ENCODE assay signal across 1 cellular context in the genomic region with DNA sequence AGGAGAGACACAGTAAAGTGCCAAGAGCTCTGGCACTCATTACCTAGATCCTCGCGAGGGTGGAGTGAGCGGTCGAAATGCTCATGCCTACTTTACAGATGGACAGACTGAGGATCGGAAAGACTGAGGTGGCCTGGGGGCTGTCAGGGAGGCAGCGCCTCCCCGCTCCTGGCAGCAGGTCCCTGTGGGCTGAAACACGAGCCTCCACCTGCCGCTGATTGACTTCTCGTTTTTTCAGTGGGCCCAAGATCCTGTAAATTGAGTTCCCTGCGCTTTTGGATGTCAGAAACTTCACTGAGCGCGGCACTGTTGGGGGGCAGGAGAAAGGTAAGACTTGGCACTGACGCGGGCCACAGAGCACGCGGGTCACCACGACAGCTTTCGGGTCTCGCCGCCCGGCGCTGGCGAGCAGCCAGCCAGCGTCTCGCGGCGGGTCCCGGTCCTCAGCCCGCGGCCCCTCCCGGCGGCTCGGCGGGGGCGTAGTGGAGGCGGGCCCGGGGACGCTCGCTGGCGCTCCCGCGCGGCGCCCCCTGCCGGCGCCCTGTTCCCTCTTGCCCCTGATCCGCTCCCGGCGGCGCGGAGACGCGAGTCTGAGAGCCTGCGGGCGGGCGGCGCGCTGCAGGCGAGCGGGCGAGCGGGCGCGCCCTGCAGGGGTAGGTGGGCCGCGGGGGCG.
TF ChIP-seq lines count a peak whose summit lies in the region.

No MANE protein-coding gene starts in this region.

TF ChIP-seq in H1, 55 proteins besides CTCF, POLR2A, EP300 and RAD21:
- TF ChIP-seq, protein P1, sequence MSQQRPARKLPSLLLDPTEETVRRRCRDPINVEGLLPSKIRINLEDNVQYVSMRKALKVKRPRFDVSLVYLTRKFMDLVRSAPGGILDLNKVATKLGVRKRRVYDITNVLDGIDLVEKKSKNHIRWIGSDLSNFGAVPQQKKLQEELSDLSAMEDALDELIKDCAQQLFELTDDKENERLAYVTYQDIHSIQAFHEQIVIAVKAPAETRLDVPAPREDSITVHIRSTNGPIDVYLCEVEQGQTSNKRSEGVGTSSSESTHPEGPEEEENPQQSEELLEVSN (IDR thresholded peaks at IDR 0.05), result 0 out of 2 replicates have a peak, but pooled peaks have one; percentile 12
- no peak for TF ChIP-seq SIRT6 (IDR thresholded peaks at IDR 0.05; ENCODE audit: low read length)
- no peak for TF ChIP-seq RXRA (IDR thresholded peaks at IDR 0.05; ENCODE audit: insufficient read depth, low read depth, low read length)
- peak; percentile 97 for TF ChIP-seq EGR1 (IDR thresholded peaks at IDR 0.05; ENCODE audit: borderline replicate concordance, low read depth, low read length)
- TF ChIP-seq ASH2L (IDR thresholded peaks at IDR 0.05; ENCODE audit: low read length), result peak; percentile 1
- peak in 1 of 2 experiments; percentile 21; a peak in 1 of 4 replicates for TF ChIP-seq SIN3A (conservative IDR thresholded peaks at IDR 0.05 in 1 of 2, IDR thresholded peaks at IDR 0.05 in 1 of 2; ENCODE audit: low read depth in 1 of 2, low read length in 2 of 2)
- peak; percentile 52 for TF ChIP-seq KDM4A (IDR thresholded peaks at IDR 0.05; ENCODE audit: low read depth, low read length, severe bottlenecking)
- peak in 1 of 2 experiments; percentile 97; a peak in 1 of 4 replicates for TF ChIP-seq HDAC2 (IDR thresholded peaks at IDR 0.05; ENCODE audit: borderline replicate concordance in 1 of 2, low read depth in 2 of 2, low read length in 2 of 2)
- TF ChIP-seq BACH1 (IDR thresholded peaks at IDR 0.05; ENCODE audit: low read length), result 0 out of 2 replicates have a peak, but pooled peaks have one; percentile 17
- TF ChIP-seq, protein P2, sequence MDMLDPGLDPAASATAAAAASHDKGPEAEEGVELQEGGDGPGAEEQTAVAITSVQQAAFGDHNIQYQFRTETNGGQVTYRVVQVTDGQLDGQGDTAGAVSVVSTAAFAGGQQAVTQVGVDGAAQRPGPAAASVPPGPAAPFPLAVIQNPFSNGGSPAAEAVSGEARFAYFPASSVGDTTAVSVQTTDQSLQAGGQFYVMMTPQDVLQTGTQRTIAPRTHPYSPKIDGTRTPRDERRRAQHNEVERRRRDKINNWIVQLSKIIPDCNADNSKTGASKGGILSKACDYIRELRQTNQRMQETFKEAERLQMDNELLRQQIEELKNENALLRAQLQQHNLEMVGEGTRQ (IDR thresholded peaks at IDR 0.05; ENCODE audit: low read length), result no peak
- TF ChIP-seq, protein P3, sequence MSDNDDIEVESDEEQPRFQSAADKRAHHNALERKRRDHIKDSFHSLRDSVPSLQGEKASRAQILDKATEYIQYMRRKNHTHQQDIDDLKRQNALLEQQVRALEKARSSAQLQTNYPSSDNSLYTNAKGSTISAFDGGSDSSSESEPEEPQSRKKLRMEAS (IDR thresholded peaks at IDR 0.05), result 0 out of 2 replicates have a peak, but pooled peaks have one; percentile 18
- peak; percentile 98 for TF ChIP-seq KDM1A (IDR thresholded peaks at IDR 0.05; ENCODE audit: borderline replicate concordance, low read length)
- 0 out of 2 replicates have a peak, but pooled peaks have one; percentile 36 for TF ChIP-seq YY1 (IDR thresholded peaks at IDR 0.05; ENCODE audit: low read depth, low read length)
- TF ChIP-seq RBBP5 (IDR thresholded peaks at IDR 0.05; ENCODE audit: borderline replicate concordance, low read depth, low read length), result 0 out of 2 replicates have a peak, but pooled peaks have one; percentile 13
- TF ChIP-seq GTF2F1 (IDR thresholded peaks at IDR 0.05; ENCODE audit: borderline replicate concordance, low read depth, low read length), result no peak
- TF ChIP-seq PHF8 (conservative IDR thresholded peaks at IDR 0.05; ENCODE audit: low read depth, low read length), result peak; percentile 23; the same call in 1 of the 2 replicates
- TF ChIP-seq TCF12 (IDR thresholded peaks at IDR 0.05; ENCODE audit: low read depth, low read length), result no peak
